ENCODE assay signal across 2 cellular contexts in the genomic region with DNA sequence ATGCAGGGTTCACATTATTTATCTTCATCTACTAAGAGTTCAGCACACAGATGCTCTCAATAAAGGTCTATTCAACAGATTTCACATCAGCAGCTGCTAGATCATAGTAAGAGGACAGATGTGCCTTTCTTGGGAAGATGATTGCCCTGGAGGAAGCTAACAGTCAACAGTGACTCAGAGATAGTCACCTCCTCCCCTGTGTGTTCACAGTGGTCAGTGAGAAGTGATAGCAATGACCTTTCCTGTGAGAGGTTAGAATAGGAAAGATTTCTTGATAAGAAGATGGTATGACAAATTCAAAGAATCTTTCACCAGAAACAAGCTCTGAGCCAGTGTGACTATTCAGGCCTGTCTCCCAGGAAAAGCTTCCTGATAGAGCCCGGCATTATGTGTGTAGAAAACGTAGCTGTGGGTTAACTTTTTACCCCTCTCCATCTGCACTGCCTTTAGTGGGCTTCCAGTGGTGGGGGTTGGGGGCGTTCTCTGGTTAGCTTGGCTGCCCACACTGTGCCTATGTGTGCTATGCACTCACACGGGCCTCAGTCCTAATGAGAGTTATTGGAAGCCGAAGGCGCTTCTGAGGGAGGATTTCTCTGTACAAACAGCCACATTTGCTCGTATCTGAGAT.
TF ChIP-seq lines count a peak whose summit lies in the region.

No MANE protein-coding gene starts in this region.

TF ChIP-seq in SK-N-SH, 30 proteins besides CTCF, POLR2A, EP300 and RAD21 (continued from another document):
- TF ChIP-seq, protein P1, sequence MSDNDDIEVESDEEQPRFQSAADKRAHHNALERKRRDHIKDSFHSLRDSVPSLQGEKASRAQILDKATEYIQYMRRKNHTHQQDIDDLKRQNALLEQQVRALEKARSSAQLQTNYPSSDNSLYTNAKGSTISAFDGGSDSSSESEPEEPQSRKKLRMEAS (IDR thresholded peaks at IDR 0.05; ENCODE audit: low read depth) = peak; percentile 32; the same call in 1 of the 2 replicates
- TF ChIP-seq, protein P2, sequence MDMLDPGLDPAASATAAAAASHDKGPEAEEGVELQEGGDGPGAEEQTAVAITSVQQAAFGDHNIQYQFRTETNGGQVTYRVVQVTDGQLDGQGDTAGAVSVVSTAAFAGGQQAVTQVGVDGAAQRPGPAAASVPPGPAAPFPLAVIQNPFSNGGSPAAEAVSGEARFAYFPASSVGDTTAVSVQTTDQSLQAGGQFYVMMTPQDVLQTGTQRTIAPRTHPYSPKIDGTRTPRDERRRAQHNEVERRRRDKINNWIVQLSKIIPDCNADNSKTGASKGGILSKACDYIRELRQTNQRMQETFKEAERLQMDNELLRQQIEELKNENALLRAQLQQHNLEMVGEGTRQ (IDR thresholded peaks at IDR 0.05; ENCODE audit: borderline replicate concordance, low read depth, low read length) = no peak
- TF ChIP-seq YY1 (IDR thresholded peaks at IDR 0.05; ENCODE audit: low read depth) (no peak), NFIC (IDR thresholded peaks at IDR 0.05; ENCODE audit: borderline replicate concordance) (peak; percentile 62), FOXM1 (IDR thresholded peaks at IDR 0.05; ENCODE audit: low read depth) (0 out of 2 replicates have a peak, but pooled peaks have one; percentile 59), TEAD4 (IDR thresholded peaks at IDR 0.05; ENCODE audit: borderline replicate concordance, insufficient read depth) (peak; percentile 59; the same call in 1 of the 2 replicates), FOSL2 (IDR thresholded peaks at IDR 0.05; ENCODE audit: borderline replicate concordance, low read depth) (peak; percentile 92), POLR2AphosphoS5 (IDR thresholded peaks at IDR 0.05; ENCODE audit: low read depth, low read length) (peak; percentile 69; the same call in 1 of the 2 replicates)
- TF ChIP-seq, protein P3, sequence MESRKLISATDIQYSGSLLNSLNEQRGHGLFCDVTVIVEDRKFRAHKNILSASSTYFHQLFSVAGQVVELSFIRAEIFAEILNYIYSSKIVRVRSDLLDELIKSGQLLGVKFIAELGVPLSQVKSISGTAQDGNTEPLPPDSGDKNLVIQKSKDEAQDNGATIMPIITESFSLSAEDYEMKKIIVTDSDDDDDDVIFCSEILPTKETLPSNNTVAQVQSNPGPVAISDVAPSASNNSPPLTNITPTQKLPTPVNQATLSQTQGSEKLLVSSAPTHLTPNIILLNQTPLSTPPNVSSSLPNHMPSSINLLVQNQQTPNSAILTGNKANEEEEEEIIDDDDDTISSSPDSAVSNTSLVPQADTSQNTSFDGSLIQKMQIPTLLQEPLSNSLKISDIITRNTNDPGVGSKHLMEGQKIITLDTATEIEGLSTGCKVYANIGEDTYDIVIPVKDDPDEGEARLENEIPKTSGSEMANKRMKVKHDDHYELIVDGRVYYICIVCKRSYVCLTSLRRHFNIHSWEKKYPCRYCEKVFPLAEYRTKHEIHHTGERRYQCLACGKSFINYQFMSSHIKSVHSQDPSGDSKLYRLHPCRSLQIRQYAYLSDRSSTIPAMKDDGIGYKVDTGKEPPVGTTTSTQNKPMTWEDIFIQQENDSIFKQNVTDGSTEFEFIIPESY (IDR thresholded peaks at IDR 0.05; ENCODE audit: borderline replicate concordance, low read depth) = peak; percentile 59; the same call in 1 of the 2 replicates
- TF ChIP-seq, protein P4, sequence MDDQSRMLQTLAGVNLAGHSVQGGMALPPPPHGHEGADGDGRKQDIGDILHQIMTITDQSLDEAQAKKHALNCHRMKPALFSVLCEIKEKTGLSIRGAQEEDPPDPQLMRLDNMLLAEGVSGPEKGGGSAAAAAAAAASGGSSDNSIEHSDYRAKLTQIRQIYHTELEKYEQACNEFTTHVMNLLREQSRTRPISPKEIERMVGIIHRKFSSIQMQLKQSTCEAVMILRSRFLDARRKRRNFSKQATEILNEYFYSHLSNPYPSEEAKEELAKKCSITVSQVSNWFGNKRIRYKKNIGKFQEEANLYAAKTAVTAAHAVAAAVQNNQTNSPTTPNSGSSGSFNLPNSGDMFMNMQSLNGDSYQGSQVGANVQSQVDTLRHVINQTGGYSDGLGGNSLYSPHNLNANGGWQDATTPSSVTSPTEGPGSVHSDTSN (IDR thresholded peaks at IDR 0.05) = peak; percentile 79

TF ChIP-seq in WTC11, 78 proteins besides CTCF, POLR2A, EP300 and RAD21 (continued from another document):
- TF ChIP-seq MYBL2 (CRISPR knock-in tag; IDR thresholded peaks at IDR 0.05) (no peak), IRF2 (CRISPR knock-in tag; IDR thresholded peaks at IDR 0.05; ENCODE audit: borderline replicate concordance, low read depth) (no peak), ZNF232 (CRISPR knock-in tag; IDR thresholded peaks at IDR 0.05) (no peak)
- TF ChIP-seq, protein P2 (CRISPR knock-in tag; IDR thresholded peaks at IDR 0.05) = no peak
- TF ChIP-seq, protein P5, sequence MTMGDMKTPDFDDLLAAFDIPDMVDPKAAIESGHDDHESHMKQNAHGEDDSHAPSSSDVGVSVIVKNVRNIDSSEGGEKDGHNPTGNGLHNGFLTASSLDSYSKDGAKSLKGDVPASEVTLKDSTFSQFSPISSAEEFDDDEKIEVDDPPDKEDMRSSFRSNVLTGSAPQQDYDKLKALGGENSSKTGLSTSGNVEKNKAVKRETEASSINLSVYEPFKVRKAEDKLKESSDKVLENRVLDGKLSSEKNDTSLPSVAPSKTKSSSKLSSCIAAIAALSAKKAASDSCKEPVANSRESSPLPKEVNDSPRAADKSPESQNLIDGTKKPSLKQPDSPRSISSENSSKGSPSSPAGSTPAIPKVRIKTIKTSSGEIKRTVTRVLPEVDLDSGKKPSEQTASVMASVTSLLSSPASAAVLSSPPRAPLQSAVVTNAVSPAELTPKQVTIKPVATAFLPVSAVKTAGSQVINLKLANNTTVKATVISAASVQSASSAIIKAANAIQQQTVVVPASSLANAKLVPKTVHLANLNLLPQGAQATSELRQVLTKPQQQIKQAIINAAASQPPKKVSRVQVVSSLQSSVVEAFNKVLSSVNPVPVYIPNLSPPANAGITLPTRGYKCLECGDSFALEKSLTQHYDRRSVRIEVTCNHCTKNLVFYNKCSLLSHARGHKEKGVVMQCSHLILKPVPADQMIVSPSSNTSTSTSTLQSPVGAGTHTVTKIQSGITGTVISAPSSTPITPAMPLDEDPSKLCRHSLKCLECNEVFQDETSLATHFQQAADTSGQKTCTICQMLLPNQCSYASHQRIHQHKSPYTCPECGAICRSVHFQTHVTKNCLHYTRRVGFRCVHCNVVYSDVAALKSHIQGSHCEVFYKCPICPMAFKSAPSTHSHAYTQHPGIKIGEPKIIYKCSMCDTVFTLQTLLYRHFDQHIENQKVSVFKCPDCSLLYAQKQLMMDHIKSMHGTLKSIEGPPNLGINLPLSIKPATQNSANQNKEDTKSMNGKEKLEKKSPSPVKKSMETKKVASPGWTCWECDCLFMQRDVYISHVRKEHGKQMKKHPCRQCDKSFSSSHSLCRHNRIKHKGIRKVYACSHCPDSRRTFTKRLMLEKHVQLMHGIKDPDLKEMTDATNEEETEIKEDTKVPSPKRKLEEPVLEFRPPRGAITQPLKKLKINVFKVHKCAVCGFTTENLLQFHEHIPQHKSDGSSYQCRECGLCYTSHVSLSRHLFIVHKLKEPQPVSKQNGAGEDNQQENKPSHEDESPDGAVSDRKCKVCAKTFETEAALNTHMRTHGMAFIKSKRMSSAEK (CRISPR knock-in tag; IDR thresholded peaks at IDR 0.05; ENCODE audit: borderline replicate concordance) = no peak
- TF ChIP-seq, protein P6, sequence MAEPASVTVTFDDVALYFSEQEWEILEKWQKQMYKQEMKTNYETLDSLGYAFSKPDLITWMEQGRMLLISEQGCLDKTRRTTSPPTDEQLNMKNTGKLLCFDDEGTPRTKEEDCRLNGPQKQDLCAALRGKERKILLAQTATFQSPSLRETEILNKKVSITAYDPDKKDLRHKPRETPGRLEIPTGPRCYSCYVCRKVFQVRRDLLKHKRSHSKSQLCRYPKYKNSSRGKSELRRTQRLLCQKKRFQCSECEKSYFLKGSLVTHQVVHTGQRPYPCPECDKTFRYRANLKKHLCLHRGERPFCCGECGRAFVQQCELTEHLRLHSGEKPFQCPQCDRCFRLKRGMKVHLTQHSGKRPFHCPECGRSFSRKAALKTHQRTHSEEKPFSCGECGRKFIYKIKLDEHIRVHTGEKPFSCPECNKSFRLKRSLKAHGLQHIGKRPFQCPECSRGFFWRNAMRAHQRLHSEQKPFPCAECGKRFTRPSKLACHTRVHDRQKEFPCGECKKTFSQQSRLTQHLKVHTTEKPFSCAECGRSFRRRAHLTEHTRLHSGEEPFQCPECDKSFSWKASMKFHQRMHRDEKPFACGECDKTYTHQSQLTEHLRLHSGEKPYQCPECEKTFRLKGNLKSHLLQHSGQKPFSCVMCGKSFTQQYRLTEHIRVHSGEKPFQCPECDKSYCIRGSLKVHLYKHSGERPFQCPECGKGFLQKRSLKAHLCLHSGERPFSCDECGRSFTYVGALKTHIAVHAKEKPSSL (CRISPR knock-in tag; conservative IDR thresholded peaks at IDR 0.05) = no peak
- TF ChIP-seq, protein P7, sequence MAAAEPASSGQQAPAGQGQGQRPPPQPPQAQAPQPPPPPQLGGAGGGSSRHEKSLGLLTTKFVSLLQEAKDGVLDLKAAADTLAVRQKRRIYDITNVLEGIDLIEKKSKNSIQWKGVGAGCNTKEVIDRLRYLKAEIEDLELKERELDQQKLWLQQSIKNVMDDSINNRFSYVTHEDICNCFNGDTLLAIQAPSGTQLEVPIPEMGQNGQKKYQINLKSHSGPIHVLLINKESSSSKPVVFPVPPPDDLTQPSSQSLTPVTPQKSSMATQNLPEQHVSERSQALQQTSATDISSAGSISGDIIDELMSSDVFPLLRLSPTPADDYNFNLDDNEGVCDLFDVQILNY (CRISPR knock-in tag; IDR thresholded peaks at IDR 0.05) = no peak
TF ChIP-seq in WTC11: peak in this region for 0.
